8 cellular contexts compared by ENCODE assay signal in the genomic region with DNA sequence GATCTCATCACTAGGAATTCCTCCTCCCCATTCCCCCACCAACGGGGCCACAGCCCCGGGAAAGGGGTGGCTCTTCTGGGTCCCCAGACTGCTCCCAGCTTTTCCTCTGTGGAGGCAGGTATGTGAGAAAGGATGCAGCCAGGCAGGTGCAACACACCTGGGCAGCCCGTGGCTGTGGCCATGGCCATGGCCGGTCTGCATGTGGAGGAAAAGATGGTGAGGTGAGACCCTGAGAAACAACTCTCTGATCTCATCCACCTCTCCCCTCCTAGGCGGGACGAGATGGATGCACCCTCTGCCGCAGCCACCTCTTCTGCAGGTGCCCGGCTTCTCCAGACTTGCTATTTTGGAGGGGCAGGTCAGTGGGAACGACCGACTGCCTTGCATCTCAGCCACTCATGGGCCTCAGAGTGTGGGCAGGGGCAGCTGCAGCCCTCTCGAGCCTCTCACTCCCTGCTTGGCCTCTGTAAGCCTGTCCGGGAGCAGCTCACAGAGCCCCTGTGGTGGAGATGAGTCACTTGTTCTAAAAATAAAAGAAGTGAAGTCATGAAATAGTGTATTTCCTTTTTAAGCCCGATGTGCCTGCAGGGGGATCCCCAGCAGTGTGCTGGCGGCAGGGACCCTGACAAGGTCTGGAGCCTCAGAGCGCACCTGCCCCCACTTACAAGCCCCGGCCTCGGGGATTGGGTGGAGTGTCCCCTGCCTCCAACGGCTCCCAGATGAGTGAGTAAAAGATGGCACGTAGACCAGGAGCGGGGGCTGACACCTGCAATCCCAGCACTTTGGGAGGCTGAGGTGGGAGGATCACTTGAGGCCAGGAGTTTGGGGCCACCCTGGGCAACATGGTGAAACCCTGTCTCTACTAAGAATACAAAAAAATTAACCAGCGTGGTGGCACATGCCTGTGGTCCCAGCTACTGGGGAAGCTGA. TPM values are rescaled to one million over a fixed set of nuclear protein-coding genes. Genes with fewer than 3 reads are reported as not detected.
DNase-seq lines count a peak whose midpoint lies in the region; ATAC-seq, FAIRE-seq and TF ChIP-seq lines count a peak whose summit lies in the region.

No MANE protein-coding gene starts in this region.

- no peaks in the 10 kb centered on the region for H3K4me1 ChIP-seq in kidney (ENCODE audit: control insufficient read depth in 1 of 2, insufficient read depth in 1 of 2, low read depth in 1 of 2, low read length in 2 of 2)

- no peak for TF ChIP-seq CTCF in kidney (IDR thresholded peaks at IDR 0.05; ENCODE audit: borderline replicate concordance, extremely low read depth, insufficient read depth)

- peaks cover 0 to 3% of the 10 kb centered on the region in 2 donors for H3K9me3 ChIP-seq in kidney (ENCODE audit: control insufficient read depth in 1 of 2, low read length in 2 of 2)

- H3K9ac ChIP-seq in kidney (ENCODE audit: low read length in 2 of 2) = no peak overlapping the region

- no peak for FAIRE-seq in kidney (lab: Jason Lieb, UNC)

- no peak overlapping the region for H3K27ac ChIP-seq in kidney (ENCODE audit: low read depth in 2 of 2, low read length in 2 of 2)

- no peaks in the 10 kb centered on the region for H3K36me3 ChIP-seq in kidney (ENCODE audit: control insufficient read depth in 1 of 2, insufficient read depth in 2 of 2, low read length in 2 of 2)

- DNase-seq in activated CD4-positive, alpha-beta T cell treated with anti-CD3 and anti-CD28 coated beads for 24 hours (ENCODE audit: low read depth in 2 of 2) = peak; percentile 23 to 47
- no peak for DNase-seq in activated CD4-positive, alpha-beta T cell treated with anti-CD3 and anti-CD28 coated beads, Interleukin-2, amount 50 U/mL, for 1 hour
- DNase-seq in MV-4-11 (lab: John Stamatoyannopoulos, UW) (peak; percentile 86), glomerular endothelial cell (ENCODE audit: extremely low read depth, low read depth, low spot score) (peak; percentile 33), kidney (no peak)
- peak in 2 of 3 experiments; percentile 16 to 36 for DNase-seq in activated CD8-positive, alpha-beta memory T cell treated with anti-CD3 and anti-CD28 coated beads for 48 hours (ENCODE audit: low read depth in 2 of 3, low spot score in 2 of 3)
- DNase-seq in stimulated activated CD4-positive, alpha-beta T cell treated with anti-CD3 and anti-CD28 coated beads, Interleukin-12 subunit alpha, Interleukin-12 subunit beta, amount 100 ng/mL, for 24 hours (ENCODE audit: low read depth in 2 of 2) = peak; percentile 21 to 47

- intact Hi-C loops in kidney (cut with DNase I) = no loop called here

- peak; percentile 89 for ATAC-seq in HG02642 (IDR thresholded peaks at IDR 0.05; ENCODE audit: poor library complexity, unreplicated experiment)

- no peak overlapping the region for H3K4me3 ChIP-seq in kidney (ENCODE audit: low read length in 2 of 2)

RNA-seq across cellular contexts. Expression of a gene that starts 10.7 kb away (rescaled TPM):
- total RNA-seq in glomerular endothelial cell = not detected in 2 replicates
- 0.63 TPM for total RNA-seq in kidney
- polyA plus RNA-seq in kidney (ENCODE audit: insufficient read depth, low read depth, low replicate concordance) = 0.19 TPM

Comparison
In these comparisons a context has a peak if more than half of its experiments do, and no peak if none do; other contexts are left out.
1. DNase-seq: peak in activated CD4-positive, alpha-beta T cell treated with anti-CD3 and anti-CD28 coated beads for 24 hours (2 of 2), MV-4-11 (single experiment), activated CD8-positive, alpha-beta memory T cell treated with anti-CD3 and anti-CD28 coated beads for 48 hours (2 of 3), glomerular endothelial cell (single experiment) and stimulated activated CD4-positive, alpha-beta T cell treated with anti-CD3 and anti-CD28 coated beads, Interleukin-12 subunit alpha, Interleukin-12 subunit beta, amount 100 ng/mL, for 24 hours (2 of 2); none in activated CD4-positive, alpha-beta T cell treated with anti-CD3 and anti-CD28 coated beads, Interleukin-2, amount 50 U/mL, for 1 hour (single experiment) and kidney (single experiment).